Comparison of ENCODE assay signal across 27 cellular contexts in the genomic region with DNA sequence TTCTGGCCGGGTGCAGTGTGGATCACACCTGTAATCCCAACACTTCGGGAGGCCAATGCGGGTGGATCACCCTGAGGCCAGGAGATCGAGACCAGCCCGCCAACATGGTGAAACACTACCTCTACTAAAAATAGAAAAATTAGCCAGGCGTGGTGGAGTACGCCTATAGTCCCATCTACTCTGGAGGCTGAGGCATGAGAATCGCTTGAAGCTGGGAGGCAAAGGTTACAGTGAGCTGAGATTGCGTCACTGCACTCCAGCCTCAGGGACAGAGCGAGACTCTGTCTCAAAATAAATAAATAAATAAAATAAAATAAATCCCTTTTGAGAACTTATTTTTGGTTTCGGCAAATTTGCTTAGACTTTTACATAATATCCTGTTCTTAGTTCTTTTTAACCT. TPM values are rescaled to one million over a fixed set of nuclear protein-coding genes. Genes with fewer than 3 reads are reported as not detected.
A peak's percentile ranks its signal among the peaks of the same experiment; 100 is the strongest.
DNase-seq lines count a peak whose midpoint lies in the region; ATAC-seq, FAIRE-seq and TF ChIP-seq lines count a peak whose summit lies in the region.
"Had no signal": no experiment of that assay in that cellular context is flagged by ENCODE, and none has a peak within 500 bp of the region (broad histone marks: within the 10 kb centered on the region; RNA-seq: fewer than 3 reads in every experiment).

No MANE protein-coding gene starts in this region.

- H2AFZ ChIP-seq in IMR-90 (replicated peaks; ENCODE audit: low read length, poor library complexity) (no peak overlapping the region), K562 (ENCODE audit: low read depth, low read length) (no peak overlapping the region)

- H3K79me1 ChIP-seq in IMR-90 (ENCODE audit: low read depth in 1 of 2, low read length in 2 of 2): no peaks in the 10 kb centered on the region

- no peak overlapping the region for H4K5ac ChIP-seq in IMR-90 (ENCODE audit: low read depth, low read length)

- no peak overlapping the region for H3K9ac ChIP-seq in IMR-90 (ENCODE audit: low read depth, low read length)
- no peak overlapping the region for H3K9ac ChIP-seq in K562 (ENCODE audit: insufficient read depth in 1 of 2, low read depth in 2 of 2, low read length in 2 of 2)
- no peak overlapping the region for H3K9ac ChIP-seq in endodermal cell (ENCODE audit: extremely low read depth, low read length, poor library complexity, severe bottlenecking)
- H3K9ac ChIP-seq: BLaER1 had no signal

- H2AK9ac ChIP-seq in IMR-90 (replicated peaks; ENCODE audit: low read depth, low read length, poor library complexity): no peak overlapping the region

- H2AK5ac ChIP-seq in IMR-90 (ENCODE audit: low read depth, low read length): no peak overlapping the region

- no peak overlapping the region for H3K4me3 Mint-ChIP-seq in endodermal cell
- H3K4me3 Mint-ChIP-seq in naive thymus-derived CD4-positive, alpha-beta T cell: no peak overlapping the region
- H3K4me3 Mint-ChIP-seq: CD14-positive monocyte; CD4-positive, alpha-beta memory T cell; CD4-positive, CD25-positive, alpha-beta regulatory T cell; CD8-positive, alpha-beta memory T cell had no signal

- H3K36me3 Mint-ChIP-seq in endodermal cell (ENCODE audit: low read depth): peaks cover 1% of the 10 kb centered on the region
- no peaks in the 10 kb centered on the region for H3K36me3 Mint-ChIP-seq in naive thymus-derived CD4-positive, alpha-beta T cell
- H3K36me3 Mint-ChIP-seq: CD14-positive monocyte; CD4-positive, alpha-beta memory T cell; CD4-positive, CD25-positive, alpha-beta regulatory T cell; CD8-positive, alpha-beta memory T cell had no signal

- CTCF ChIA-PET in IMR-90 (lab: Yijun Ruan, JAX) (no interaction called here), K562 (lab: Yijun Ruan, JAX; ENCODE audit: low intra/inter-chr PET ratio) (no interaction called here)
- CTCF ChIA-PET in naive thymus-derived CD4-positive, alpha-beta T cell (lab: Charles Lee): no interaction called here

- no peak overlapping the region for H4K8ac ChIP-seq in IMR-90 (ENCODE audit: low read depth in 2 of 2, low read length in 2 of 2)

- H3K27me3 ChIP-seq in IMR-90 (ENCODE audit: control insufficient read depth, insufficient read depth, low read length) (no peaks in the 10 kb centered on the region), K562 (ENCODE audit: control insufficient read depth in 2 of 2, insufficient read depth in 2 of 2, low read length in 2 of 2) (peaks cover 46 to 53% of the 10 kb centered on the region in 2 experiments), endodermal cell (ENCODE audit: control insufficient read depth, insufficient read depth, low read length, poor library complexity, severe bottlenecking) (no peaks in the 10 kb centered on the region)
- H3K27me3 ChIP-seq in naive thymus-derived CD4-positive, alpha-beta T cell (ENCODE audit: control insufficient read depth in 2 of 2, insufficient read depth in 2 of 2, low read length in 2 of 2): no peaks in the 10 kb centered on the region
- H3K27me3 ChIP-seq: BE2C, BLaER1 had no signal

- H3K27ac Mint-ChIP-seq in endodermal cell: no peak overlapping the region
- H3K27ac Mint-ChIP-seq in naive thymus-derived CD4-positive, alpha-beta T cell: no peak overlapping the region
- H3K27ac Mint-ChIP-seq: CD14-positive monocyte; CD4-positive, alpha-beta memory T cell; CD4-positive, CD25-positive, alpha-beta regulatory T cell had no signal

- no peak overlapping the region for H3K14ac ChIP-seq in IMR-90 (replicated peaks; ENCODE audit: low read depth, low read length)

- no peak for TF ChIP-seq POLR2A in IMR-90 (IDR thresholded peaks at IDR 0.05; ENCODE audit: low read depth, low read length)
- TF ChIP-seq POLR2A in K562 (conservative IDR thresholded peaks at IDR 0.05): no peak

- H3K79me2 ChIP-seq in K562 (ENCODE audit: control insufficient read depth, insufficient read depth, low read length): no peaks in the 10 kb centered on the region

- H3K4me3 ChIP-seq in IMR-90 (ENCODE audit: insufficient read depth, low read depth, low read length) (no peak overlapping the region), K562 (no peak overlapping the region), endodermal cell (ENCODE audit: low read length) (no peak overlapping the region)
- no peak overlapping the region for H3K4me3 ChIP-seq in naive thymus-derived CD4-positive, alpha-beta T cell (ENCODE audit: low read length)
- H3K4me3 ChIP-seq: BLaER1 had no signal

- no peak overlapping the region for H3K27ac ChIP-seq in IMR-90 (ENCODE audit: insufficient read depth, low read length)
- no peak overlapping the region for H3K27ac ChIP-seq in K562 (ENCODE audit: extremely low read depth, low read depth, low read length)
- H3K27ac ChIP-seq in endodermal cell (ENCODE audit: low read depth, low read length): no peak overlapping the region
- H3K27ac ChIP-seq in naive thymus-derived CD4-positive, alpha-beta T cell (ENCODE audit: low read depth, low read length): no peak overlapping the region
- H3K27ac ChIP-seq: BLaER1 had no signal

- H2BK15ac ChIP-seq in IMR-90 (ENCODE audit: low read depth, low read length): no peak overlapping the region

- H3K18ac ChIP-seq in IMR-90 (ENCODE audit: low read depth, low read length): no peak overlapping the region

- H3K4me2 ChIP-seq in IMR-90 (ENCODE audit: low read depth, low read length) (no peak overlapping the region), K562 (ENCODE audit: insufficient read depth, low read length) (no peak overlapping the region)
- H3K4me2 ChIP-seq: BLaER1 had no signal

- intact Hi-C loops in IMR-90 (cut with micrococcal nuclease) (no loop called here), K562 (cut with micrococcal nuclease) (no loop called here)
- intact Hi-C loops in naive thymus-derived CD4-positive, alpha-beta T cell (cut with micrococcal nuclease): no loop called here

- no peak overlapping the region for H2BK5ac ChIP-seq in IMR-90 (ENCODE audit: low read depth, low read length, poor library complexity, severe bottlenecking)

- H4K20me1 ChIP-seq in IMR-90 (ENCODE audit: insufficient read depth, low read length): no peaks in the 10 kb centered on the region
- H4K20me1 ChIP-seq in K562 (replicated peaks; ENCODE audit: control insufficient read depth, insufficient read depth, low read length): no peaks in the 10 kb centered on the region; the same call in 1 of the 2 replicates
- H4K20me1 ChIP-seq: BLaER1 had no signal

- no CpG with 5 or more reads among the region's 11 CpGs for WGBS in IMR-90 (ENCODE audit: extremely low coverage in 2 of 2, insufficient read length in 1 of 2), 2 experiments
- WGBS in K562 (ENCODE audit: insufficient coverage, low coverage, missing lambda C conversion rate): 1% methylated on average over 11 of the region's 11 CpGs
- 94 to 98% methylated on average over 7 to 11 of the region's 11 CpGs for WGBS in endodermal cell (ENCODE audit: insufficient coverage in 1 of 2, insufficient read length in 1 of 2), 2 experiments

- BruUV-seq in IMR-90 (replicated peaks; lab: Mats Ljungman, UMichigan) (no TSS peak), K562 (replicated peaks; lab: Mats Ljungman, UMichigan) (no TSS peak)

- H3K9me1 ChIP-seq in IMR-90 (ENCODE audit: insufficient read depth, low read length) (no peaks in the 10 kb centered on the region), K562 (ENCODE audit: control insufficient read depth, insufficient read depth, low read length) (no peaks in the 10 kb centered on the region)

- TF ChIP-seq EP300 in Ishikawa (IDR thresholded peaks at IDR 0.05; ENCODE audit: borderline replicate concordance) (no peak), K562 (IDR thresholded peaks at IDR 0.05; ENCODE audit: low read length) (no peak)

- no peak for ATAC-seq in IMR-90 (ENCODE audit: low read depth)
- no peak for ATAC-seq in K562
- no peak for ATAC-seq in naive thymus-derived CD4-positive, alpha-beta T cell

- in situ Hi-C loops in IMR-90 (cut with MboI; ENCODE audit: low sequenced_read_pairs): no loop called here
- in situ Hi-C loops in K562 (cut with MboI): no loop called here

- no peak overlapping the region for H2BK20ac ChIP-seq in IMR-90 (ENCODE audit: low read depth, low read length)

- FAIRE-seq in K562 (lab: Jason Lieb, UNC): no peak
- FAIRE-seq: G401.6, GM12891, GM19239 had no signal

- H3K27me3 Mint-ChIP-seq in endodermal cell (ENCODE audit: insufficient read depth): peaks cover 18% of the 10 kb centered on the region
- H3K27me3 Mint-ChIP-seq in naive thymus-derived CD4-positive, alpha-beta T cell: peaks cover 4 to 32% (median 6%) of the 10 kb centered on the region in 5 donors

- no peaks in the 10 kb centered on the region for H3K9me3 ChIP-seq in IMR-90 (ENCODE audit: control insufficient read depth, insufficient read depth, low read length)
- H3K9me3 ChIP-seq in K562 (replicated peaks; ENCODE audit: control insufficient read depth, insufficient read depth, low read depth, low read length): no peaks in the 10 kb centered on the region
- peaks cover 6% of the 10 kb centered on the region for H3K9me3 ChIP-seq in endodermal cell (ENCODE audit: control insufficient read depth, low read length)
- H3K9me3 ChIP-seq in naive thymus-derived CD4-positive, alpha-beta T cell (ENCODE audit: control insufficient read depth in 2 of 3, low read length in 3 of 3): no peaks in the 10 kb centered on the region
- H3K9me3 ChIP-seq: BE2C had no signal

- H3K4me1 ChIP-seq in IMR-90 (ENCODE audit: control insufficient read depth, insufficient read depth, low read length) (no peaks in the 10 kb centered on the region), K562 (replicated peaks in 1 of 2; ENCODE audit: control insufficient read depth in 2 of 2, insufficient read depth in 2 of 2, low read length in 2 of 2) (no peaks in the 10 kb centered on the region), endodermal cell (ENCODE audit: control insufficient read depth, insufficient read depth, low read length) (no peaks in the 10 kb centered on the region)
- no peaks in the 10 kb centered on the region for H3K4me1 ChIP-seq in naive thymus-derived CD4-positive, alpha-beta T cell (ENCODE audit: control insufficient read depth in 2 of 2, insufficient read depth in 2 of 2, low read length in 2 of 2)
- H3K4me1 ChIP-seq: BE2C had no signal

- H3K23ac ChIP-seq in IMR-90 (ENCODE audit: low read depth, low read length): no peak overlapping the region

- peaks cover 2% of the 10 kb centered on the region for H3K4me1 Mint-ChIP-seq in endodermal cell
- peaks cover 0 to 17% (median 8%) of the 10 kb centered on the region in 7 donors for H3K4me1 Mint-ChIP-seq in naive thymus-derived CD4-positive, alpha-beta T cell
- H3K4me1 Mint-ChIP-seq: CD14-positive monocyte had no signal

- H4K91ac ChIP-seq in IMR-90 (ENCODE audit: insufficient read depth, low read depth, low read length): no peak overlapping the region

- H3K4ac ChIP-seq in IMR-90 (ENCODE audit: low read depth, low read length): no peak overlapping the region

- POLR2A ChIA-PET in IMR-90 (lab: Charles Lee; ENCODE audit: unreplicated experiment): no interaction called here
- POLR2A ChIA-PET in K562 (lab: Yijun Ruan, JAX): interaction anchor here (0.6 to 1.7 kb wide), 5 partner anchors 8 to 1132 kb away, joined by 3 to 5 read pairs (median 3); no protein-coding TSS in a partner anchor
- POLR2A ChIA-PET in naive thymus-derived CD4-positive, alpha-beta T cell (lab: Charles Lee): no interaction called here

- H2BK120ac ChIP-seq in IMR-90 (ENCODE audit: low read depth, low read length): no peak overlapping the region

- DNase-seq in IMR-90 (no peak), K562 (ENCODE audit: extremely low read depth in 1 of 4, low spot score in 3 of 4) (no peak), endodermal cell (peak; percentile 18), RKO (ENCODE audit: low spot score) (no peak), DMS53 (lab: John Stamatoyannopoulos, UW) (no peak)
- DNase-seq in naive thymus-derived CD4-positive, alpha-beta T cell: no peak
- no peak for DNase-seq in activated CD4-positive, alpha-beta T cell treated with anti-CD3 and anti-CD28 coated beads, Interleukin-2, amount 50 U/mL, for 48 hours
- DNase-seq: 8988T; ACHN; BE2C; C1 segment of cervical spinal cord; CD4-positive, alpha-beta memory T cell; CD4-positive, CD25-positive, alpha-beta regulatory T cell; CD8-positive, alpha-beta memory T cell; COR-L47; DMS 273 treated with DMSO at 0.1 percent for 48 hours; DMS153; DMS79 treated with DMSO at 0.1 percent for 48 hours; GF-D8 had no signal

- TF ChIP-seq RAD21 in IMR-90 (IDR thresholded peaks at IDR 0.05; ENCODE audit: low read length): no peak
- no peak for TF ChIP-seq RAD21 in Ishikawa (IDR thresholded peaks at IDR 0.05; ENCODE audit: low read depth)
- TF ChIP-seq RAD21 in K562 (CRISPR knock-in tag; conservative IDR thresholded peaks at IDR 0.05 in 1 of 2, IDR thresholded peaks at IDR 0.05 in 1 of 2): no peak

- H3K9me3 Mint-ChIP-seq in endodermal cell: no peaks in the 10 kb centered on the region
- H3K9me3 Mint-ChIP-seq in naive thymus-derived CD4-positive, alpha-beta T cell: peaks cover 0 to 4% (median 0%) of the 10 kb centered on the region in 11 donors
- H3K9me3 Mint-ChIP-seq: CD8-positive, alpha-beta memory T cell had no signal

- H3K56ac ChIP-seq in IMR-90 (ENCODE audit: extremely low read depth, insufficient read depth, low read length): no peak overlapping the region

- H3K36me3 ChIP-seq in IMR-90 (ENCODE audit: control insufficient read depth, insufficient read depth, low read length) (no peaks in the 10 kb centered on the region), K562 (ENCODE audit: control insufficient read depth, insufficient read depth, low read length) (no peaks in the 10 kb centered on the region), endodermal cell (ENCODE audit: control insufficient read depth, insufficient read depth, low read length) (no peaks in the 10 kb centered on the region)
- H3K36me3 ChIP-seq in naive thymus-derived CD4-positive, alpha-beta T cell (ENCODE audit: control insufficient read depth in 2 of 3, insufficient read depth in 3 of 3, low read length in 3 of 3): no peaks in the 10 kb centered on the region

- no peak for TF ChIP-seq CTCF in IMR-90 (conservative IDR thresholded peaks at IDR 0.05; ENCODE audit: low read depth, low read length)
- no peak for TF ChIP-seq CTCF in K562 (IDR thresholded peaks at IDR 0.05 in 2 of 3, conservative IDR thresholded peaks at IDR 0.05 in 1 of 3; ENCODE audit: insufficient read depth in 2 of 3, low read depth in 1 of 3, low read length in 3 of 3)
- no peak for TF ChIP-seq CTCF in endodermal cell (conservative IDR thresholded peaks at IDR 0.05)

- dilution Hi-C loops in IMR-90 (cut with HindIII; ENCODE audit: low sequenced_read_pairs, unreplicated experiment): no loop called here

RNA-seq across cellular contexts. Expression of a gene that starts 31.3 kb away (rescaled TPM):
- total RNA-seq in IMR-90 (2012; rRNA removed) (under 0.01 and 0.18 TPM in 2 replicates), K562 (2014; rRNA removed) (not detected in 2 replicates), K562 (2014; rRNA removed; fragmentation: Illumina TruSeq; extraction: Trizol) (not detected in 2 replicates), K562 (2015; rRNA removed; fragmentation: Illumina TruSeq; extraction: Trizol) (not detected in 2 replicates), K562 (2021) (not detected in 2 replicates), endodermal cell (under 1 TPM; 0.29 to 0.44 TPM)
- polyA plus RNA-seq in IMR-90 (2012; rRNA removed) (0.05 TPM in 1 of 2 replicates, not detected in the other), K562 (2011; rRNA removed) (not detected in 2 replicates), K562 (2014; fragmentation: Illumina TruSeq; extraction: Trizol) (not detected in 2 replicates), K562 (2014; fragmentation: Nextera tagmentation; extraction: Ambion mirVana) (under 1 TPM in 1 of 2 experiments, not detected in 1; 0.03 TPM), K562 (2014; rRNA removed) (not detected in 2 replicates)
- 0.03 and 0.06 TPM in 2 replicates for polyA plus RNA-seq in IMR-90 (2012; cell fraction: cytosol; rRNA removed)
- 0.03 and 0.06 TPM in 2 replicates for polyA plus RNA-seq in IMR-90 (2012; cell fraction: nucleus; rRNA removed; ENCODE audit: low replicate concordance)
- not detected in 2 replicates for total RNA-seq in K562 (2011; cell fraction: chromatin; rRNA removed; ENCODE audit: low replicate concordance)
- total RNA-seq in K562 (2011; cell fraction: nucleolus; rRNA removed): not detected in 2 replicates
- total RNA-seq in K562 (2011; cell fraction: nucleoplasm; rRNA removed): not detected in 2 replicates
- not detected in 2 replicates for polyA plus RNA-seq in K562 (2011; cell fraction: cytosol; rRNA removed)
- not detected in 2 replicates for polyA plus RNA-seq in K562 (2011; cell fraction: nucleus; rRNA removed)
- not detected in 2 replicates for polyA plus RNA-seq in K562 (2012)
- polyA minus RNA-seq in K562 (2011; rRNA and poly(A)+ RNA removed): not detected in 2 replicates
- not detected in 2 replicates for polyA minus RNA-seq in K562 (2011; cell fraction: cytosol; rRNA and poly(A)+ RNA removed)
- not detected in 2 replicates for polyA minus RNA-seq in K562 (2011; cell fraction: nucleus; rRNA and poly(A)+ RNA removed)
- 0.46 TPM for polyA plus RNA-seq in endodermal cell (2013, experiment 1 of 2)
- not detected for polyA plus RNA-seq in endodermal cell (2013, experiment 2 of 2)
- total RNA-seq in naive thymus-derived CD4-positive, alpha-beta T cell: not detected
- not detected for polyA plus RNA-seq in naive thymus-derived CD4-positive, alpha-beta T cell
- total RNA-seq: A673; CD4-positive, alpha-beta memory T cell; CD4-positive, CD25-positive, alpha-beta regulatory T cell; CD8-positive, alpha-beta memory T cell had no signal
- polyA plus RNA-seq: AG04450; CD14-positive monocyte; CD4-positive, alpha-beta memory T cell; CD4-positive, CD25-positive, alpha-beta regulatory T cell; CD8-positive, alpha-beta memory T cell had no signal

RNA-seq across cellular contexts. Expression of a gene that starts 31.5 kb away (rescaled TPM):
- total RNA-seq in IMR-90 (2012; rRNA removed) (not detected in 2 replicates), K562 (2014; rRNA removed) (not detected in 2 replicates), K562 (2014; rRNA removed; fragmentation: Illumina TruSeq; extraction: Trizol) (not detected in 2 replicates), K562 (2015; rRNA removed; fragmentation: Illumina TruSeq; extraction: Trizol) (not detected in 2 replicates), K562 (2021) (not detected in 2 replicates), endodermal cell (not detected)
- polyA plus RNA-seq in IMR-90 (2012; rRNA removed) (not detected in 2 replicates), K562 (2011; rRNA removed) (not detected in 2 replicates), K562 (2014; fragmentation: Illumina TruSeq; extraction: Trizol) (not detected in 2 replicates), K562 (2014; fragmentation: Nextera tagmentation; extraction: Ambion mirVana) (not detected), K562 (2014; rRNA removed) (not detected in 2 replicates)
- polyA plus RNA-seq in IMR-90 (2012; cell fraction: cytosol; rRNA removed): not detected in 2 replicates
- not detected in 2 replicates for polyA plus RNA-seq in IMR-90 (2012; cell fraction: nucleus; rRNA removed; ENCODE audit: low replicate concordance)
- total RNA-seq in K562 (2011; cell fraction: chromatin; rRNA removed; ENCODE audit: low replicate concordance): not detected in 2 replicates
- not detected in 2 replicates for total RNA-seq in K562 (2011; cell fraction: nucleolus; rRNA removed)
- not detected in 2 replicates for total RNA-seq in K562 (2011; cell fraction: nucleoplasm; rRNA removed)
- polyA plus RNA-seq in K562 (2011; cell fraction: cytosol; rRNA removed): not detected in 2 replicates
- polyA plus RNA-seq in K562 (2011; cell fraction: nucleus; rRNA removed): not detected in 2 replicates
- not detected in 2 replicates for polyA plus RNA-seq in K562 (2012)
- polyA minus RNA-seq in K562 (2011; rRNA and poly(A)+ RNA removed): not detected in 2 replicates
- not detected in 2 replicates for polyA minus RNA-seq in K562 (2011; cell fraction: cytosol; rRNA and poly(A)+ RNA removed)
- polyA minus RNA-seq in K562 (2011; cell fraction: nucleus; rRNA and poly(A)+ RNA removed): not detected in 2 replicates
- polyA plus RNA-seq in endodermal cell (2013, experiment 1 of 2): not detected
- polyA plus RNA-seq in endodermal cell (2013, experiment 2 of 2): not detected
- total RNA-seq in naive thymus-derived CD4-positive, alpha-beta T cell: 1 to 10 TPM in 1 of 5 experiments, not detected in 4; 1.3 TPM
- not detected for polyA plus RNA-seq in naive thymus-derived CD4-positive, alpha-beta T cell
- total RNA-seq: A673; CD4-positive, alpha-beta memory T cell; CD4-positive, CD25-positive, alpha-beta regulatory T cell; CD8-positive, alpha-beta memory T cell had no signal
- polyA plus RNA-seq: AG04450; CD14-positive monocyte; CD4-positive, alpha-beta memory T cell had no signal
